1 cellular context compared by ENCODE assay signal in the genomic region with DNA sequence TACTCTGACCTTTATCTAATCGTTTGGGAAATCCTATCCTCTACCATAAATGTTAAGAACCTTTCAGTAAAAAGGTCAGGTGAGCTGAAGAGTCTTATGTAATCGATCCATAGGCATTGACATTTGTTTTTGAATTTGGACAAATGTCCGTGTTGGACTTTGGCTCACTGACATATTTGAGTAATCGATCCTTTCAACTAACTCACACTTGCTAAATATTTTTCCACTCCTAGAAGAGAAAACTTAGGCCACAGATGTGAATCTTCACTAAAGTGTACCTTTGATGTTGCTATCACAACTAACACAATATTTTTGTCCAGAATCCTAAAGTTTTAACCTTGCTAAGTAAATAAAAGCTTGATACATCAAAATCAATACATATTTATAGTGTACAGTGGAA.
TF ChIP-seq lines count a peak whose summit lies in the region.

No MANE protein-coding gene starts in this region.

TF ChIP-seq in HepG2, 621 proteins besides CTCF, POLR2A, EP300 and RAD21 (continued from another document and continues in another):
- no peak for TF ChIP-seq IKZF4 (CRISPR knock-in tag; IDR thresholded peaks at IDR 0.05; ENCODE audit: borderline replicate concordance, low read depth, not compliant biosample characterization)
- TF ChIP-seq ZNF317 (CRISPR knock-in tag; IDR thresholded peaks at IDR 0.05) = no peak
- TF ChIP-seq BRF2 (CRISPR knock-in tag; IDR thresholded peaks at IDR 0.05) = no peak
- no peak for TF ChIP-seq HIVEP1 (CRISPR knock-in tag; IDR thresholded peaks at IDR 0.05)
- TF ChIP-seq ZFP62 (CRISPR knock-in tag; IDR thresholded peaks at IDR 0.05) = no peak
- TF ChIP-seq BRCA1 (CRISPR knock-in tag; IDR thresholded peaks at IDR 0.05) = no peak
- TF ChIP-seq PTBP1 (IDR thresholded peaks at IDR 0.05; ENCODE audit: low read depth, low read length, poor library complexity, severe bottlenecking) = no peak
- no peak for TF ChIP-seq TOE1 (CRISPR knock-in tag; IDR thresholded peaks at IDR 0.05)
- no peak; the same call in 1 of the 2 replicates for TF ChIP-seq ZNF556 (CRISPR knock-in tag; IDR thresholded peaks at IDR 0.05; ENCODE audit: borderline replicate concordance)
- TF ChIP-seq E2F2 (CRISPR knock-in tag; IDR thresholded peaks at IDR 0.05; ENCODE audit: borderline replicate concordance) = no peak
- peak; percentile 6; the same call in 1 of the 2 replicates for TF ChIP-seq ZKSCAN5 (CRISPR knock-in tag; IDR thresholded peaks at IDR 0.05)
- no peak for TF ChIP-seq ZNF546 (CRISPR knock-in tag; conservative IDR thresholded peaks at IDR 0.05)
- TF ChIP-seq ZIK1 (CRISPR knock-in tag; IDR thresholded peaks at IDR 0.05; ENCODE audit: borderline replicate concordance, low read depth) = no peak
- no peak for TF ChIP-seq CC2D1A (CRISPR knock-in tag; IDR thresholded peaks at IDR 0.05)
- TF ChIP-seq PAXIP1 (CRISPR knock-in tag; conservative IDR thresholded peaks at IDR 0.05) = peak; percentile 97
- no peak for TF ChIP-seq NRL (CRISPR knock-in tag; IDR thresholded peaks at IDR 0.05; ENCODE audit: borderline replicate concordance)
- TF ChIP-seq CBFB (CRISPR knock-in tag; IDR thresholded peaks at IDR 0.05) = no peak
- peak; percentile 19; the same call in 1 of the 2 replicates for TF ChIP-seq RFX3 (CRISPR knock-in tag; IDR thresholded peaks at IDR 0.05)
- no peak for TF ChIP-seq KDM2A (CRISPR knock-in tag; IDR thresholded peaks at IDR 0.05; ENCODE audit: borderline replicate concordance, low read depth)
- TF ChIP-seq NFE2L1 (CRISPR knock-in tag; IDR thresholded peaks at IDR 0.05; ENCODE audit: borderline replicate concordance) = no peak
- TF ChIP-seq NFAT5 (CRISPR knock-in tag; IDR thresholded peaks at IDR 0.05) = no peak
- TF ChIP-seq ZNF513 (CRISPR knock-in tag; conservative IDR thresholded peaks at IDR 0.05) = no peak
- no peak for TF ChIP-seq ZNF512 (CRISPR knock-in tag; IDR thresholded peaks at IDR 0.05)
- TF ChIP-seq, protein P1, sequence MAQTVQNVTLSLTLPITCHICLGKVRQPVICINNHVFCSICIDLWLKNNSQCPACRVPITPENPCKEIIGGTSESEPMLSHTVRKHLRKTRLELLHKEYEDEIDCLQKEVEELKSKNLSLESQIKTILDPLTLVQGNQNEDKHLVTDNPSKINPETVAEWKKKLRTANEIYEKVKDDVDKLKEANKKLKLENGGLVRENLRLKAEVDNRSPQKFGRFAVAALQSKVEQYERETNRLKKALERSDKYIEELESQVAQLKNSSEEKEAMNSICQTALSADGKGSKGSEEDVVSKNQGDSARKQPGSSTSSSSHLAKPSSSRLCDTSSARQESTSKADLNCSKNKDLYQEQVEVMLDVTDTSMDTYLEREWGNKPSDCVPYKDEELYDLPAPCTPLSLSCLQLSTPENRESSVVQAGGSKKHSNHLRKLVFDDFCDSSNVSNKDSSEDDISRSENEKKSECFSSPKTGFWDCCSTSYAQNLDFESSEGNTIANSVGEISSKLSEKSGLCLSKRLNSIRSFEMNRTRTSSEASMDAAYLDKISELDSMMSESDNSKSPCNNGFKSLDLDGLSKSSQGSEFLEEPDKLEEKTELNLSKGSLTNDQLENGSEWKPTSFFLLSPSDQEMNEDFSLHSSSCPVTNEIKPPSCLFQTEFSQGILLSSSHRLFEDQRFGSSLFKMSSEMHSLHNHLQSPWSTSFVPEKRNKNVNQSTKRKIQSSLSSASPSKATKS (CRISPR knock-in tag; IDR thresholded peaks at IDR 0.05) = no peak
- 0 out of 2 replicates have a peak, but pooled peaks have one; percentile 18 for TF ChIP-seq KAT8 (CRISPR knock-in tag; IDR thresholded peaks at IDR 0.05)
- no peak for TF ChIP-seq SP1 (IDR thresholded peaks at IDR 0.05)
- no peak for TF ChIP-seq SP1 (CRISPR knock-in tag; IDR thresholded peaks at IDR 0.05)
- no peak for TF ChIP-seq ATF3 (CRISPR knock-in tag; IDR thresholded peaks at IDR 0.05)
- TF ChIP-seq TBL1XR1 (IDR thresholded peaks at IDR 0.05; ENCODE audit: borderline replicate concordance, low read length, partially characterized antibody) = no peak
- no peak for TF ChIP-seq PRMT3 (CRISPR knock-in tag; IDR thresholded peaks at IDR 0.05; ENCODE audit: borderline replicate concordance, low read depth)
- peak; percentile 91 for TF ChIP-seq SIX1 (CRISPR knock-in tag; IDR thresholded peaks at IDR 0.05; ENCODE audit: borderline replicate concordance)
- TF ChIP-seq, protein P2, sequence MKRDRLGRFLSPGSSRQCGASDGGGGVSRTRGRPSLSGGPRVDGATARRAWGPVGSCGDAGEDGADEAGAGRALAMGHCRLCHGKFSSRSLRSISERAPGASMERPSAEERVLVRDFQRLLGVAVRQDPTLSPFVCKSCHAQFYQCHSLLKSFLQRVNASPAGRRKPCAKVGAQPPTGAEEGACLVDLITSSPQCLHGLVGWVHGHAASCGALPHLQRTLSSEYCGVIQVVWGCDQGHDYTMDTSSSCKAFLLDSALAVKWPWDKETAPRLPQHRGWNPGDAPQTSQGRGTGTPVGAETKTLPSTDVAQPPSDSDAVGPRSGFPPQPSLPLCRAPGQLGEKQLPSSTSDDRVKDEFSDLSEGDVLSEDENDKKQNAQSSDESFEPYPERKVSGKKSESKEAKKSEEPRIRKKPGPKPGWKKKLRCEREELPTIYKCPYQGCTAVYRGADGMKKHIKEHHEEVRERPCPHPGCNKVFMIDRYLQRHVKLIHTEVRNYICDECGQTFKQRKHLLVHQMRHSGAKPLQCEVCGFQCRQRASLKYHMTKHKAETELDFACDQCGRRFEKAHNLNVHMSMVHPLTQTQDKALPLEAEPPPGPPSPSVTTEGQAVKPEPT (CRISPR knock-in tag; IDR thresholded peaks at IDR 0.05; ENCODE audit: low read depth) = no peak
- TF ChIP-seq ZNF891 (CRISPR knock-in tag; IDR thresholded peaks at IDR 0.05) = no peak
- no peak for TF ChIP-seq ZBTB14 (CRISPR knock-in tag; IDR thresholded peaks at IDR 0.05)
- TF ChIP-seq ARID2 (CRISPR knock-in tag; IDR thresholded peaks at IDR 0.05; ENCODE audit: borderline replicate concordance) = no peak
- no peak for TF ChIP-seq CENPX (CRISPR knock-in tag; IDR thresholded peaks at IDR 0.05)
- no peak for TF ChIP-seq SALL2 (CRISPR knock-in tag; IDR thresholded peaks at IDR 0.05)
- no peak for TF ChIP-seq ZNF124 (CRISPR knock-in tag; IDR thresholded peaks at IDR 0.05)
- TF ChIP-seq ETV6 (CRISPR knock-in tag; conservative IDR thresholded peaks at IDR 0.05) = no peak
- TF ChIP-seq ZNF75D (CRISPR knock-in tag; IDR thresholded peaks at IDR 0.05; ENCODE audit: borderline replicate concordance) = no peak
